3 cellular contexts compared by ENCODE assay signal in genomic region chr2:51781691-51782090, GRCh38.
TF ChIP-seq lines count a peak whose summit lies in the region.

No MANE protein-coding gene starts in this region.

TF ChIP-seq in SK-N-SH, 30 proteins besides CTCF, POLR2A, EP300 and RAD21:
- TF ChIP-seq MXI1 (IDR thresholded peaks at IDR 0.05; ENCODE audit: low read depth, low read length) (no peak), IRF3 (IDR thresholded peaks at IDR 0.05; ENCODE audit: low read depth, low read length) (no peak), RFX5 (IDR thresholded peaks at IDR 0.05; ENCODE audit: low read length) (no peak), RXRA (IDR thresholded peaks at IDR 0.05; ENCODE audit: borderline replicate concordance, low read depth) (no peak), POLR2AphosphoS5 (IDR thresholded peaks at IDR 0.05; ENCODE audit: low read depth, low read length) (no peak), ELF1 (IDR thresholded peaks at IDR 0.05) (no peak), GABPA (IDR thresholded peaks at IDR 0.05; ENCODE audit: low read depth) (no peak), GATA2 (CRISPR knock-in tag; IDR thresholded peaks at IDR 0.05) (no peak), USF1 (IDR thresholded peaks at IDR 0.05; ENCODE audit: borderline replicate concordance, low read depth) (no peak), REST (IDR thresholded peaks at IDR 0.05; ENCODE audit: low read depth, low read length) (no peak), USF2 (IDR thresholded peaks at IDR 0.05; ENCODE audit: borderline replicate concordance, low read depth, low read length) (no peak), FOXJ3 (CRISPR knock-in tag; IDR thresholded peaks at IDR 0.05) (no peak), TCF12 (IDR thresholded peaks at IDR 0.05) (no peak)

TF ChIP-seq in SK-N-SH treated with all-trans-retinoic acid at 6 μM for 48 hours, 23 proteins besides CTCF, POLR2A, EP300 and RAD21:
- TF ChIP-seq TOX (CRISPR knock-in tag; IDR thresholded peaks at IDR 0.05; ENCODE audit: borderline replicate concordance) (no peak), GLIS3 (CRISPR knock-in tag; IDR thresholded peaks at IDR 0.05) (no peak), ZC3H10 (CRISPR knock-in tag; IDR thresholded peaks at IDR 0.05) (no peak), ZNF565 (CRISPR knock-in tag; conservative IDR thresholded peaks at IDR 0.05; ENCODE audit: low read depth) (no peak), ZFP3 (CRISPR knock-in tag; IDR thresholded peaks at IDR 0.05) (no peak), POU6F1 (CRISPR knock-in tag; IDR thresholded peaks at IDR 0.05; ENCODE audit: borderline replicate concordance, low read depth) (no peak)

TF ChIP-seq in H1, 55 proteins besides CTCF, POLR2A, EP300 and RAD21:
- TF ChIP-seq CTBP2 (IDR thresholded peaks at IDR 0.05; ENCODE audit: borderline replicate concordance, insufficient read depth, insufficient read length, low read length): no peak
- no peak for TF ChIP-seq POLR2AphosphoS5 (IDR thresholded peaks at IDR 0.05; ENCODE audit: low read depth, low read length)
- no peak for TF ChIP-seq RNF2 (IDR thresholded peaks at IDR 0.05; ENCODE audit: borderline replicate concordance, low read depth, low read length, missing control alignments, poor library complexity, severe bottlenecking)
- no peak for TF ChIP-seq CEBPB (IDR thresholded peaks at IDR 0.05; ENCODE audit: low read depth, low read length)
- TF ChIP-seq ATF3 (IDR thresholded peaks at IDR 0.05; ENCODE audit: insufficient read depth, low read depth, low read length): no peak
- no peak for TF ChIP-seq JUN (IDR thresholded peaks at IDR 0.05; ENCODE audit: low read depth, low read length)
- TF ChIP-seq HDAC6 (IDR thresholded peaks at IDR 0.05; ENCODE audit: low read depth, low read length): no peak
- TF ChIP-seq SAP30 (IDR thresholded peaks at IDR 0.05; ENCODE audit: insufficient read depth, insufficient replicate concordance, low read length): no peak
- TF ChIP-seq RBBP5 (IDR thresholded peaks at IDR 0.05; ENCODE audit: borderline replicate concordance, low read depth, low read length): no peak
- no peak for TF ChIP-seq BCL11A (IDR thresholded peaks at IDR 0.05; ENCODE audit: low read depth in 2 of 2, low read length in 2 of 2)
- TF ChIP-seq E2F6 (IDR thresholded peaks at IDR 0.05): no peak
- no peak for TF ChIP-seq GABPA (IDR thresholded peaks at IDR 0.05; ENCODE audit: borderline replicate concordance, insufficient read depth, low read length)
- TF ChIP-seq SIX5 (IDR thresholded peaks at IDR 0.05; ENCODE audit: low read depth, low read length): no peak
